19 cellular contexts compared by ENCODE assay signal in genomic region chr2:106487383-106488191, GRCh38. TPM values are rescaled to one million over a fixed set of nuclear protein-coding genes. Genes with fewer than 3 reads are reported as not detected.
A peak's percentile ranks its signal among the peaks of the same experiment; 100 is the strongest.
DNase-seq lines count a peak whose midpoint lies in the region; ATAC-seq and TF ChIP-seq lines count a peak whose summit lies in the region.
"Not testable (repeated sequence)": the region's sequence is repeated elsewhere in the genome, so short reads cannot be mapped to it uniquely, and the experiment has no call there.
"Had no signal": no experiment of that assay in that cellular context is flagged by ENCODE, and none has a peak within 500 bp of the region (broad histone marks: within the 10 kb centered on the region; RNA-seq: fewer than 3 reads in every experiment).

No MANE protein-coding gene starts in this region.

- not testable (repeated sequence) for H3K36me3 Mint-ChIP-seq in mesothelial cell of epicardium

- not testable (repeated sequence) for H3K4me1 Mint-ChIP-seq in mesothelial cell of epicardium

- peaks cover 28% of the 10 kb centered on the region for H3K27me3 ChIP-seq in HUES6 (ENCODE audit: control insufficient read depth, insufficient read depth, low read length)
- not testable (repeated sequence) for H3K27me3 ChIP-seq in colonic mucosa; iPS DF 6.9 (ENCODE audit: control insufficient read depth, insufficient read depth, low read length); psoas muscle (ENCODE audit: insufficient read depth in 3 of 3, low read length in 2 of 3)

- peak overlapping the region; percentile 13 for H3K4me3 Mint-ChIP-seq in mesothelial cell of epicardium

- not testable (repeated sequence) for TF ChIP-seq CTCF in VCaP (conservative IDR thresholded peaks at IDR 0.05); colonic mucosa (IDR thresholded peaks at IDR 0.05); mesothelial cell of epicardium (IDR thresholded peaks at IDR 0.05; ENCODE audit: unreplicated experiment); psoas muscle (IDR thresholded peaks at IDR 0.05)

- H3K4me3 ChIP-seq in HUES6 (ENCODE audit: low read depth, low read length) = peak overlapping the region; percentile 36
- peak overlapping the region; percentile 5 for H3K4me3 ChIP-seq in colonic mucosa
- H3K4me3 ChIP-seq in iPS DF 6.9 (ENCODE audit: low read length) = peak overlapping the region; percentile 2; the same call in 1 of the 2 replicates
- H3K4me3 ChIP-seq in psoas muscle = peak overlapping the region; percentile 39
- peak overlapping the region; percentile 20 for H3K4me3 ChIP-seq in urinary bladder (ENCODE audit: low read depth, low read length)

- H3K27me3 Mint-ChIP-seq in mesothelial cell of epicardium (ENCODE audit: low read depth) = peaks cover 30% of the 10 kb centered on the region

- not testable (repeated sequence) for H3K36me3 ChIP-seq in HUES6 (ENCODE audit: control insufficient read depth, insufficient read depth, low read length); colonic mucosa; iPS DF 6.9 (ENCODE audit: control insufficient read depth, insufficient read depth, low read length); psoas muscle (ENCODE audit: insufficient read depth in 1 of 2, low read depth in 1 of 2); urinary bladder (ENCODE audit: insufficient read depth)

- H3K9ac ChIP-seq in HUES6 (ENCODE audit: low read length); colonic mucosa (ENCODE audit: low read depth in 2 of 2, low read length in 2 of 2): not testable (repeated sequence)

- H3K9me3 ChIP-seq in HUES6 (ENCODE audit: control insufficient read depth, insufficient read depth, low read depth, low read length); colonic mucosa; iPS DF 6.9 (ENCODE audit: control insufficient read depth, insufficient read depth, low read length); psoas muscle: not testable (repeated sequence)

- intact Hi-C loops in colonic mucosa (cut with DNase I); psoas muscle (cut with DNase I): not testable (repeated sequence)

- not testable (repeated sequence) for H3K27ac ChIP-seq in HUES6 (ENCODE audit: low read depth, low read length); colonic mucosa; iPS DF 6.9 (ENCODE audit: low read length); psoas muscle; urinary bladder (ENCODE audit: low read depth)
- peak overlapping the region; percentile 21; the same call in 1 of the 2 replicates for H3K27ac ChIP-seq in VCaP

- peak; percentile 7 for DNase-seq in DMS 273 (lab: John Stamatoyannopoulos, UW; ENCODE audit: unreplicated experiment)
- DNase-seq in colonic mucosa; iPS DF 6.9 (ENCODE audit: low read depth, low spot score); mesothelial cell of epicardium (ENCODE audit: low spot score in 2 of 2, unreplicated experiment in 2 of 2); psoas muscle: not testable (repeated sequence)

- ATAC-seq in psoas muscle = peak; percentile 27 to 74 (median 56)

- no CpG with 5 or more reads among the region's 44 CpGs for WGBS in iPS DF 6.9 (ENCODE audit: insufficient coverage, insufficient read length)
- 8 to 12% (median 10%) methylated on average over 32 to 44 of the region's 44 CpGs for WGBS in psoas muscle, 3 donors
- 24% methylated on average over 44 of the region's 44 CpGs for WGBS in urinary bladder

- H3K9me3 Mint-ChIP-seq in mesothelial cell of epicardium = not testable (repeated sequence)

- not testable (repeated sequence) for H3K4me1 ChIP-seq in HUES6 (ENCODE audit: control insufficient read depth, insufficient read depth, low read length); colonic mucosa; iPS DF 6.9 (ENCODE audit: control insufficient read depth, insufficient read depth, low read length); psoas muscle; urinary bladder (ENCODE audit: insufficient read depth)

- H3K27ac Mint-ChIP-seq in mesothelial cell of epicardium = not testable (repeated sequence)

RNA-seq across cellular contexts. Expression of gene CD8B2, which starts 0.4 kb away (rescaled TPM):
- under 1 TPM in 1 of 2 donors, not detected in 1; 0.22 TPM for total RNA-seq in colonic mucosa
- total RNA-seq in mesothelial cell of epicardium = not detected in 3 replicates
- total RNA-seq in psoas muscle = not detected
- under 1 TPM in 1 of 3 donors, not detected in 2; 0.01 TPM for polyA plus RNA-seq in psoas muscle
- 0.37 TPM for total RNA-seq in urinary bladder
- 1.8 TPM for polyA plus RNA-seq in urinary bladder
- total RNA-seq: activated CD4-positive, alpha-beta memory T cell treated with anti-CD3 and anti-CD28 coated beads, Interleukin-2, amount 10 ng/mL, durations not matched to agents 7 days and 5 days; Calu3; chondrocyte; fibroblast of lung; GM12878; GM23248; lung microvascular endothelial cell; neural crest cell; sciatic nerve had no signal
- polyA plus RNA-seq: fibroblast of lung, GM23248, IgD-negative memory B cell had no signal

RNA-seq across cellular contexts. Expression of gene RGPD3, which starts 19.4 kb away (rescaled TPM):
- total RNA-seq in colonic mucosa (under 1 TPM; 0.05 to 0.11 TPM), mesothelial cell of epicardium (0.09 to 0.18 TPM (median 0.18 TPM) in 3 replicates), psoas muscle (under 1 TPM in 3 of 4 donors, not detected in 1; 0.06 to 0.18 (median 0.13) TPM), urinary bladder (1.6 TPM)
- polyA plus RNA-seq in psoas muscle (under 1 TPM; 0.03 to 0.35 (median 0.09) TPM), urinary bladder (0.32 TPM)
- total RNA-seq: Calu3 had no signal
- polyA plus RNA-seq: CD14-positive monocyte had no signal
